In the genomic region with DNA sequence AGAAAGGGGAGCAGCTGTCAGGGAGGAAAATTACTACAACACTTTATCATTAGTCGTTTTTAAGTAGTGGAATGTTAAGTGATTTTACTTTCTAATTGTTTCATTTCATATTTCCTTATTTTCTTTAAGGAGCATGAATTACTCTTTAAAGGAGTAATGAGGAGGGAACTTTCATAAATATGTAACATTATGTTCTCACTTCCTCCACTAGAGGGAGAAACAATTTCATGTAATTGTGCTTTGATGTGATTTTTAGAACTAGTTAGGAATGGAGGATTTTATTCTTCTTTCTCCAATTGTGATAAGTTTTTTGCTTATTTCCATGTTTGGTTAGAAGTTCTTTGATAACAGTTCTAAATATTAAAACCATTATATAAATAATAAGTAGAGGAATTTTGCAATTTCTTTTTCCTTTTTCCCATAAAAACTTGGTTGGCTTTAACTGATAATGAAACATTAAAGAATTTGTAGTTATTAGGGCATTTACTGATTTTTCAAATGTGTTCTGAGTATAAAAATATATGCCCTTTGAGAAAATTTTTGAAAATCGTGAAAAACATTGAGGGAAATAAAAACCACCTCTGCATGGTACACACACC, we compare ENCODE assay signal across 9 cellular contexts. TPM values are rescaled to one million over a fixed set of nuclear protein-coding genes. Genes with fewer than 3 reads are reported as not detected.
DNase-seq lines count a peak whose midpoint lies in the region; ATAC-seq and TF ChIP-seq lines count a peak whose summit lies in the region.
"Had no signal": no experiment of that assay in that cellular context is flagged by ENCODE, and none has a peak within 500 bp of the region (broad histone marks: within the 10 kb centered on the region; RNA-seq: fewer than 3 reads in every experiment).

No MANE protein-coding gene starts in this region.

- no peak overlapping the region for H3K27ac ChIP-seq in upper lobe of left lung

- DNase-seq in NCI-H748 (lab: John Stamatoyannopoulos, UW; ENCODE audit: unreplicated experiment) (peak; percentile 19), NCI-H748 treated with DMSO at 0.1 percent for 48 hours (lab: John Stamatoyannopoulos, UW) (no peak), SW480 (ENCODE audit: low spot score) (peak; percentile 27), globus pallidus (ENCODE audit: low spot score) (peak; percentile 40), upper lobe of left lung (no peak), HuH-7.5 (ENCODE audit: low spot score) (no peak), NCI-H524 (lab: John Stamatoyannopoulos, UW) (no peak)
- DNase-seq: activated naive CD8-positive, alpha-beta T cell treated with anti-CD3 and anti-CD28 coated beads, Interleukin-2, amount 10 ng/mL, durations not matched to agents 7 days and 5 days had no signal

- peaks cover 0 to 14% (median 9%) of the 10 kb centered on the region in 4 donors for H3K36me3 ChIP-seq in upper lobe of left lung

- ATAC-seq in HG03378 (IDR thresholded peaks at IDR 0.05; ENCODE audit: unreplicated experiment) (peak; percentile 84), upper lobe of left lung (ENCODE audit: low FRiP score in 2 of 2) (no peak)

- H3K4me3 ChIP-seq in upper lobe of left lung: no peak overlapping the region

- H3K27me3 ChIP-seq in upper lobe of left lung: no peaks in the 10 kb centered on the region

- TF ChIP-seq EP300 in upper lobe of left lung (IDR thresholded peaks at IDR 0.05): no peak

- TF ChIP-seq POLR2A in upper lobe of left lung (IDR thresholded peaks at IDR 0.05): no peak

- WGBS in upper lobe of left lung, 2 donors: 46 to 55% methylated on average over 2 of the region's 2 CpGs

- no peaks in the 10 kb centered on the region for H3K9me3 ChIP-seq in upper lobe of left lung

- peak; percentile 31 to 61 (median 52) for TF ChIP-seq CTCF in upper lobe of left lung (IDR thresholded peaks at IDR 0.05)

- no peaks in the 10 kb centered on the region for H3K4me1 ChIP-seq in upper lobe of left lung

RNA-seq across cellular contexts. Expression of gene CEP78, which starts 25.6 kb away (rescaled TPM):
- 10 to 100 TPM in 4 of 6 donors, 1 to 10 TPM in 2; 7.3 to 26.4 (median 11.9) TPM for total RNA-seq in upper lobe of left lung

RNA-seq across cellular contexts. Expression of gene PSAT1, which starts 35.4 kb away (rescaled TPM):
- total RNA-seq in upper lobe of left lung: 10 to 100 TPM in 2 of 6 donors, 1 to 10 TPM in 3, not detected in 1; 1.8 to 14.6 (median 6.4) TPM

Comparison
In these comparisons a context has a peak if more than half of its experiments do, and no peak if none do; other contexts are left out.
1. DNase-seq: peak in NCI-H748 (single experiment), SW480 (single experiment) and globus pallidus (single experiment); none in NCI-H748 treated with DMSO at 0.1 percent for 48 hours (single experiment), upper lobe of left lung (0 of 2), HuH-7.5 (single experiment) and NCI-H524 (0 of 2).